Comparison of ENCODE assay signal across 10 cellular contexts in genomic region chr15:68802373-68802772, GRCh38.
"Had no signal": no experiment of that assay in that cellular context is flagged by ENCODE, and none has a peak within 500 bp of the region (broad histone marks: within the 10 kb centered on the region; RNA-seq: fewer than 3 reads in every experiment).

No MANE protein-coding gene starts in this region.

- DNase-seq: activated CD4-positive, alpha-beta T cell treated with anti-CD3 and anti-CD28 coated beads, Interleukin-2, amount 50 U/mL, for 1 hour; activated T-cell treated with anti-CD3 and anti-CD28 coated beads, Interleukin-2, amount 50 U/mL, for 48 hours; cortex of kidney; effector memory CD4-positive, alpha-beta T cell; kidney; naive B cell; trophoblast cell had no signal

- H3K4me2 ChIP-seq: hepatocyte, smooth muscle cell had no signal

- H3K9me3 Mint-ChIP-seq: naive B cell; stimulated activated effector memory CD8-positive, alpha-beta T cell treated with anti-CD3 and anti-CD28 coated beads, Interleukin-12 subunit alpha, Interleukin-12 subunit beta, amount 100 ng/mL, for 72 hours had no signal

- H3K27me3 ChIP-seq: hepatocyte had no signal

- ATAC-seq: stimulated activated effector memory CD8-positive, alpha-beta T cell treated with anti-CD3 and anti-CD28 coated beads, Interleukin-12 subunit alpha, Interleukin-12 subunit beta, amount 100 ng/mL, for 72 hours had no signal

- H3K27ac ChIP-seq: hepatocyte had no signal

- H3K27ac Mint-ChIP-seq: stimulated activated effector memory CD8-positive, alpha-beta T cell treated with anti-CD3 and anti-CD28 coated beads, Interleukin-12 subunit alpha, Interleukin-12 subunit beta, amount 100 ng/mL, for 72 hours had no signal

- H3K27me3 Mint-ChIP-seq: naive B cell had no signal

- H3K4me3 ChIP-seq: hepatocyte, smooth muscle cell had no signal

- H3K4me3 Mint-ChIP-seq: stimulated activated effector memory CD8-positive, alpha-beta T cell treated with anti-CD3 and anti-CD28 coated beads, Interleukin-12 subunit alpha, Interleukin-12 subunit beta, amount 100 ng/mL, for 72 hours had no signal
